ENCODE assay signal across 8 cellular contexts in the genomic region with DNA sequence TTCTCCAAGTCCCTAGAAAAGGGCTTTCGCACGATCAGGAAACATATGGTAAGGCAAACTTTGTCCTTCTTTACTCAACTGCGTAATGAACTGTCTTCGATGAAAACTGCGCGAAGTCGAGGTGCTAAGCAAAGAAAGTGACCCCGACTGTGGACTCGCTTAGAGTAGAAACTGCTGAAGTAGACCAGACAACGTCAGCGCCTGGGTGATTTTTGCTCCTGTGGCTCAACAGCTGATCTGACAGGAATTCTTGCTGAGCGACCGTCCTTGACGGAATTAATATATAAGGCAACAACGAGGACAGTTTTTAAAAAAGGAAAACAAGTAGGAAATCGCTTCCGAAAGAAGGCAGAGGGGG. TPM values are rescaled to one million over a fixed set of nuclear protein-coding genes. Genes with fewer than 3 reads are reported as not detected.
DNase-seq lines count a peak whose midpoint lies in the region; ATAC-seq, FAIRE-seq and TF ChIP-seq lines count a peak whose summit lies in the region.

No MANE protein-coding gene starts in this region.

- no peaks in the 10 kb centered on the region for H4K20me1 ChIP-seq in endothelial cell of umbilical vein (replicated peaks; ENCODE audit: control insufficient read depth, extremely low read depth, insufficient read depth, low read length)

- H3K79me2 ChIP-seq in endothelial cell of umbilical vein (ENCODE audit: control insufficient read depth, insufficient read depth, low read length) (peaks cover 26% of the 10 kb centered on the region), mesendoderm (ENCODE audit: control insufficient read depth, insufficient read depth, low read length) (peaks cover 2% of the 10 kb centered on the region)

- H3K27ac ChIP-seq in endothelial cell of umbilical vein (ENCODE audit: insufficient read depth, low read depth, low read length) = peak overlapping the region; percentile 71
- H3K27ac ChIP-seq in mesendoderm (ENCODE audit: low read depth, low read length) = peak overlapping the region; percentile 85
- H3K27ac ChIP-seq in tibial artery = peak overlapping the region; percentile 93 to 94

- H2AFZ ChIP-seq in endothelial cell of umbilical vein (ENCODE audit: low read depth, low read length) = no peak overlapping the region

- peak; percentile 50 for FAIRE-seq in endothelial cell of umbilical vein (lab: Jason Lieb, UNC)

- H3K4me3 ChIP-seq in endothelial cell of umbilical vein (replicated peaks in 1 of 3; ENCODE audit: insufficient read depth in 1 of 3, low read depth in 1 of 3, low read length in 3 of 3) (peak overlapping the region; percentile 54 to 98 (median 88)), mesendoderm (ENCODE audit: low read length) (peak overlapping the region; percentile 84), tibial artery (peak overlapping the region; percentile 77 to 78)

- H4K8ac ChIP-seq in mesendoderm (ENCODE audit: low read depth, low read length) = no peak overlapping the region

- peak overlapping the region; percentile 62 for H3K4me2 ChIP-seq in endothelial cell of umbilical vein (ENCODE audit: insufficient read depth, low read length)
- H3K4me2 ChIP-seq in mesendoderm (ENCODE audit: low read length) = peak overlapping the region; percentile 87

- peak overlapping the region; percentile 89 for H3K56ac ChIP-seq in mesendoderm (ENCODE audit: low read length)

- no TSS peak for BruUV-seq in endothelial cell of umbilical vein (replicated peaks; lab: Mats Ljungman, UMichigan)

- no peak overlapping the region for H3K4ac ChIP-seq in mesendoderm (ENCODE audit: low read depth, low read length)

- H3K27me3 ChIP-seq in endothelial cell of umbilical vein (ENCODE audit: control insufficient read depth in 2 of 2, insufficient read depth in 2 of 2, low read length in 2 of 2) = no peaks in the 10 kb centered on the region
- no peaks in the 10 kb centered on the region for H3K27me3 ChIP-seq in mesendoderm (ENCODE audit: insufficient read depth, low read length, poor library complexity)
- no peaks in the 10 kb centered on the region for H3K27me3 ChIP-seq in tibial artery

- H2BK15ac ChIP-seq in mesendoderm (replicated peaks; ENCODE audit: low read depth) = no peak overlapping the region

- TF ChIP-seq POLR2A in endothelial cell of umbilical vein (IDR thresholded peaks at IDR 0.05; ENCODE audit: low read depth, low read length) = no peak

- DNase-seq in EH (ENCODE audit: low read depth) = peak; percentile 61
- peak; percentile 45 for DNase-seq in UCSD-AML1 (lab: John Stamatoyannopoulos, UW; ENCODE audit: unreplicated experiment)
- DNase-seq in endothelial cell of umbilical vein (ENCODE audit: low read depth, low spot score) = peak; percentile 56
- peak; percentile 30 for DNase-seq in mesendoderm
- peak; percentile 37 to 72 for DNase-seq in tibial artery
- DNase-seq in NCI-H2196 (lab: John Stamatoyannopoulos, UW; ENCODE audit: unreplicated experiment) = no peak
- DNase-seq in NCI-H2171 treated with DMSO at 0.1 percent for 48 hours (lab: John Stamatoyannopoulos, UW) = no peak

- CTCF ChIA-PET in endothelial cell of umbilical vein (lab: Charles Lee) = interaction anchor here (0.9 to 2.2 kb wide), 9 partner anchors 9 to 374 kb away, joined by 3 to 8 read pairs (median 4); a partner anchor contains a TSS

- peak overlapping the region; percentile 81 for H3K9ac ChIP-seq in endothelial cell of umbilical vein (replicated peaks; ENCODE audit: extremely low read depth, insufficient read depth, low read length)
- H3K9ac ChIP-seq in mesendoderm (ENCODE audit: low read length) = peak overlapping the region; percentile 75

- TF ChIP-seq CTCF in endothelial cell of umbilical vein (IDR thresholded peaks at IDR 0.05; ENCODE audit: extremely low read depth in 1 of 2, insufficient read depth in 1 of 2, low read depth in 1 of 2, low read length in 2 of 2) (no peak), tibial artery (IDR thresholded peaks at IDR 0.05) (no peak)

- intact Hi-C loops in endothelial cell of umbilical vein (cut with micrococcal nuclease) = loop anchor here (1.0 to 5.0 kb wide), 8 partner anchors 20 to 246 kb away; a partner anchor contains a TSS
- intact Hi-C loops in tibial artery (cut with DNase I; ENCODE audit: low total_unique reads) = no loop called here

- H3K9me1 ChIP-seq in endothelial cell of umbilical vein (replicated peaks; ENCODE audit: control insufficient read depth, extremely low read depth, insufficient read depth, low read length) = no peaks in the 10 kb centered on the region

- H3K18ac ChIP-seq in mesendoderm (ENCODE audit: low read length) = peak overlapping the region; percentile 29

- ATAC-seq in HG03432 (IDR thresholded peaks at IDR 0.05; ENCODE audit: unreplicated experiment) = peak; percentile 13

- no peak overlapping the region for H3K23ac ChIP-seq in mesendoderm (ENCODE audit: low read length)

- H2BK120ac ChIP-seq in mesendoderm (ENCODE audit: low read depth, low read length) = no peak overlapping the region

- no peaks in the 10 kb centered on the region for H3K79me1 ChIP-seq in mesendoderm (ENCODE audit: low read length)

- H2AK5ac ChIP-seq in mesendoderm (ENCODE audit: low read length) = no peak overlapping the region

- H3K4me1 ChIP-seq in endothelial cell of umbilical vein (ENCODE audit: control insufficient read depth, extremely low read depth, insufficient read depth, low read length) (peaks cover 11% of the 10 kb centered on the region), mesendoderm (ENCODE audit: control insufficient read depth, low read depth, low read length) (no peaks in the 10 kb centered on the region), tibial artery (peaks cover 0 to 32% (median 4%) of the 10 kb centered on the region in 4 donors)

- no CpG with 5 or more reads among the region's 17 CpGs for WGBS in mesendoderm (ENCODE audit: extremely low coverage, insufficient coverage, low lambda C conversion rate)

- no peak overlapping the region for H2BK5ac ChIP-seq in mesendoderm (ENCODE audit: low read length)

- H3K36me3 ChIP-seq in endothelial cell of umbilical vein (ENCODE audit: control insufficient read depth in 2 of 2, extremely low read depth in 1 of 2, insufficient read depth in 2 of 2, low read length in 2 of 2) = peaks cover 4 to 10% of the 10 kb centered on the region in 2 experiments
- no peaks in the 10 kb centered on the region for H3K36me3 ChIP-seq in mesendoderm (ENCODE audit: control insufficient read depth, insufficient read depth, low read length)
- peaks cover 16 to 33% (median 26%) of the 10 kb centered on the region in 3 donors for H3K36me3 ChIP-seq in tibial artery

- POLR2A ChIA-PET in endothelial cell of umbilical vein (lab: Charles Lee) = interaction anchor here (0.9 to 1.4 kb wide), 2 partner anchors 32 to 109 kb away, joined by 4 to 5 read pairs; a partner anchor contains a TSS

- no peak overlapping the region for H4K5ac ChIP-seq in mesendoderm (ENCODE audit: low read length)

- H3K9me3 ChIP-seq in endothelial cell of umbilical vein (replicated peaks; ENCODE audit: control insufficient read depth, insufficient read depth, low read length) = no peaks in the 10 kb centered on the region
- no peaks in the 10 kb centered on the region for H3K9me3 ChIP-seq in tibial artery

- dilution Hi-C loops in endothelial cell of umbilical vein (cut with MboI; ENCODE audit: extremely low pct_ligation_motif_present, low sequenced_read_pairs) = no loop called here

TF ChIP-seq in endothelial cell of umbilical vein, 7 proteins besides CTCF, POLR2A, EP300 and RAD21 (continues in another document):
- no peak for TF ChIP-seq GATA2 (IDR thresholded peaks at IDR 0.05; ENCODE audit: insufficient read depth, insufficient read length, low read depth, low read length)
- TF ChIP-seq POLR2AphosphoS5 (IDR thresholded peaks at IDR 0.05; ENCODE audit: insufficient read depth, low read depth, low read length) = no peak
- TF ChIP-seq MYC (IDR thresholded peaks at IDR 0.05; ENCODE audit: low read depth, low read length) = no peak
- TF ChIP-seq, protein P1, sequence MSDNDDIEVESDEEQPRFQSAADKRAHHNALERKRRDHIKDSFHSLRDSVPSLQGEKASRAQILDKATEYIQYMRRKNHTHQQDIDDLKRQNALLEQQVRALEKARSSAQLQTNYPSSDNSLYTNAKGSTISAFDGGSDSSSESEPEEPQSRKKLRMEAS (IDR thresholded peaks at IDR 0.05; ENCODE audit: insufficient read depth, insufficient read length) = no peak

RNA-seq across cellular contexts. Expression of a gene that starts 0.6 kb away (rescaled TPM):
- total RNA-seq in endothelial cell of umbilical vein = 338 and 345 TPM in 2 replicates
- polyA plus RNA-seq in endothelial cell of umbilical vein = 163 and 170 TPM in 2 replicates
- 317 and 375 TPM in 2 replicates for polyA plus RNA-seq in endothelial cell of umbilical vein (2011; cell fraction: cytosol; rRNA removed)
- 139 and 168 TPM in 2 replicates for polyA plus RNA-seq in endothelial cell of umbilical vein (2011; cell fraction: nucleus; rRNA removed)
- polyA plus RNA-seq in endothelial cell of umbilical vein (2012) = 568 and 822 TPM in 2 replicates
- polyA minus RNA-seq in endothelial cell of umbilical vein = 43.9 and 45.6 TPM in 2 replicates
- 27.0 TPM for polyA minus RNA-seq in endothelial cell of umbilical vein (2011; cell fraction: cytosol; rRNA and poly(A)+ RNA removed)
- polyA minus RNA-seq in endothelial cell of umbilical vein (2011; cell fraction: nucleus; rRNA and poly(A)+ RNA removed) = 50.2 and 65.0 TPM in 2 replicates
- 106 TPM for polyA plus RNA-seq in mesendoderm (2013, experiment 1 of 2)
- 110 TPM for polyA plus RNA-seq in mesendoderm (2013, experiment 2 of 2)

RNA-seq across cellular contexts. Expression of a gene that starts 32.7 kb away (rescaled TPM):
- total RNA-seq in endothelial cell of umbilical vein = 50.3 and 52.5 TPM in 2 replicates
- polyA plus RNA-seq in endothelial cell of umbilical vein = 7.5 and 10.4 TPM in 2 replicates
- polyA plus RNA-seq in endothelial cell of umbilical vein (2011; cell fraction: cytosol; rRNA removed) = 16.2 and 17.8 TPM in 2 replicates
- polyA plus RNA-seq in endothelial cell of umbilical vein (2011; cell fraction: nucleus; rRNA removed) = 16.0 and 23.7 TPM in 2 replicates
- polyA plus RNA-seq in endothelial cell of umbilical vein (2012) = 38.0 and 52.8 TPM in 2 replicates
- polyA minus RNA-seq in endothelial cell of umbilical vein = 31.1 and 38.5 TPM in 2 replicates
- 30.1 TPM for polyA minus RNA-seq in endothelial cell of umbilical vein (2011; cell fraction: cytosol; rRNA and poly(A)+ RNA removed)
- 11.3 and 19.3 TPM in 2 replicates for polyA minus RNA-seq in endothelial cell of umbilical vein (2011; cell fraction: nucleus; rRNA and poly(A)+ RNA removed)
- polyA plus RNA-seq in mesendoderm (2013, experiment 1 of 2) = 47.0 TPM
- 45.5 TPM for polyA plus RNA-seq in mesendoderm (2013, experiment 2 of 2)

RNA-seq across cellular contexts. Expression of a gene that starts 35.0 kb away (rescaled TPM):
- total RNA-seq in endothelial cell of umbilical vein = 26.0 and 26.1 TPM in 2 replicates
- 10.1 and 14.0 TPM in 2 replicates for polyA plus RNA-seq in endothelial cell of umbilical vein
- polyA plus RNA-seq in endothelial cell of umbilical vein (2011; cell fraction: cytosol; rRNA removed) = 12.8 and 13.0 TPM in 2 replicates
- 13.6 and 19.4 TPM in 2 replicates for polyA plus RNA-seq in endothelial cell of umbilical vein (2011; cell fraction: nucleus; rRNA removed)
- polyA plus RNA-seq in endothelial cell of umbilical vein (2012) = 38.0 and 40.9 TPM in 2 replicates
- 6.4 and 8.7 TPM in 2 replicates for polyA minus RNA-seq in endothelial cell of umbilical vein
- polyA minus RNA-seq in endothelial cell of umbilical vein (2011; cell fraction: cytosol; rRNA and poly(A)+ RNA removed) = 3.8 TPM
- 14.9 and 18.1 TPM in 2 replicates for polyA minus RNA-seq in endothelial cell of umbilical vein (2011; cell fraction: nucleus; rRNA and poly(A)+ RNA removed)
- polyA plus RNA-seq in mesendoderm (2013, experiment 1 of 2) = 10.7 TPM
- 9.8 TPM for polyA plus RNA-seq in mesendoderm (2013, experiment 2 of 2)

Comparison
In these comparisons a context has a peak if more than half of its experiments do, and no peak if none do; other contexts are left out.
1. DNase-seq: peak in EH (single experiment), UCSD-AML1 (single experiment), endothelial cell of umbilical vein (single experiment), mesendoderm (single experiment) and tibial artery (2 of 2); none in NCI-H2196 (single experiment) and NCI-H2171 treated with DMSO at 0.1 percent for 48 hours (single experiment).
2. Peak in every context shown above with its lines, with median percentiles within 50 percentile points of each other: H3K27ac ChIP-seq and H3K4me3 ChIP-seq.